Comparison of ENCODE assay signal across 2 cellular contexts in genomic region chr11:121727942-121728341, GRCh38.
TF ChIP-seq lines count a peak whose summit lies in the region.

No MANE protein-coding gene starts in this region.

TF ChIP-seq in HepG2, 621 proteins besides CTCF, POLR2A, EP300 and RAD21:
- peak; percentile 60 for TF ChIP-seq NFE2L2 (IDR thresholded peaks at IDR 0.05; ENCODE audit: low read length)
- TF ChIP-seq ERF (CRISPR knock-in tag; IDR thresholded peaks at IDR 0.05): no peak
- no peak for TF ChIP-seq ZGPAT (CRISPR knock-in tag; IDR thresholded peaks at IDR 0.05)

TF ChIP-seq in K562, 482 proteins besides CTCF, POLR2A, EP300 and RAD21:
- TF ChIP-seq ZNF436 (CRISPR knock-in tag; IDR thresholded peaks at IDR 0.05): no peak
- TF ChIP-seq CSDE1 (IDR thresholded peaks at IDR 0.05): no peak
- no peak for TF ChIP-seq ZBTB8A (IDR thresholded peaks at IDR 0.05; ENCODE audit: partially characterized antibody)
- TF ChIP-seq RCOR1 (IDR thresholded peaks at IDR 0.05; ENCODE audit: borderline replicate concordance in 1 of 2, low read depth in 2 of 2, low read length in 2 of 2): no peak
- TF ChIP-seq NFE2L1 (tag; IDR thresholded peaks at IDR 0.05; ENCODE audit: borderline replicate concordance, low read depth): 0 out of 2 replicates have a peak, but pooled peaks have one; percentile 11
- TF ChIP-seq PCBP2 (IDR thresholded peaks at IDR 0.05; ENCODE audit: low read depth, low read length, poor library complexity, severe bottlenecking): no peak
- no peak for TF ChIP-seq MITF (IDR thresholded peaks at IDR 0.05)
